ENCODE assay signal across 8 cellular contexts in genomic region chr10:3740157-3740871, GRCh38. TPM values are rescaled to one million over a fixed set of nuclear protein-coding genes. Genes with fewer than 3 reads are reported as not detected.
DNase-seq lines count a peak whose midpoint lies in the region; ATAC-seq, FAIRE-seq and TF ChIP-seq lines count a peak whose summit lies in the region.

No MANE protein-coding gene starts in this region.

- DNase-seq in NCI-H748 (lab: John Stamatoyannopoulos, UW; ENCODE audit: unreplicated experiment) (peak; percentile 8), NCI-H748 treated with DMSO at 0.1 percent for 48 hours (lab: John Stamatoyannopoulos, UW) (no peak), T-helper 17 cell (no peak), HepG2 (ENCODE audit: low spot score) (peak; percentile 98), G401 (ENCODE audit: low spot score) (no peak), NCI-H526 (lab: John Stamatoyannopoulos, UW) (no peak)

- ATAC-seq in HG02884 (IDR thresholded peaks at IDR 0.05; ENCODE audit: unreplicated experiment) (peak; percentile 65), T-helper 17 cell (peak; percentile 33), HepG2 (peak; percentile 97), HG02642 (IDR thresholded peaks at IDR 0.05; ENCODE audit: poor library complexity, unreplicated experiment) (no peak)

- H3K27ac ChIP-seq in HepG2 (ENCODE audit: extremely low read length, insufficient read depth, low read length): peak overlapping the region; percentile 67

- H3K9ac ChIP-seq in HepG2 (ENCODE audit: insufficient read depth, low read depth, low read length): peak overlapping the region; percentile 43; the same call in 1 of the 2 replicates

- CTCF ChIA-PET in HepG2 (lab: Yijun Ruan, JAX; ENCODE audit: low intra/inter-chr PET ratio, low total read pairs): no interaction called here

- peak; percentile 80 for FAIRE-seq in HepG2 (lab: Jason Lieb, UNC)

- in situ Hi-C loops in HepG2 (cut with HindIII; ENCODE audit: extremely low pct_ligation_motif_present, low pct_unique_long_range_greater_than_20kb): no loop called here
- in situ Hi-C loops in G401 (cut with HindIII; ENCODE audit: low sequenced_read_pairs): no loop called here

- H3K27me3 Mint-ChIP-seq in T-helper 17 cell: no peaks in the 10 kb centered on the region

- TF ChIP-seq RAD21 in HepG2 (CRISPR knock-in tag; IDR thresholded peaks at IDR 0.05): no peak

- no peaks in the 10 kb centered on the region for H3K27me3 ChIP-seq in HepG2 (ENCODE audit: control insufficient read depth in 1 of 2, insufficient read depth in 2 of 2, low read length in 2 of 2)

- no peak for TF ChIP-seq CTCF in HepG2 (CRISPR knock-in tag; IDR thresholded peaks at IDR 0.05)

- TF ChIP-seq EP300 in HepG2 (IDR thresholded peaks at IDR 0.05; ENCODE audit: low read depth in 2 of 2, low read length in 2 of 2) (peak; percentile 11 to 91; a peak in 2 of 4 replicates), HepG2 (CRISPR knock-in tag; IDR thresholded peaks at IDR 0.05; ENCODE audit: borderline replicate concordance) (peak; percentile 92; the same call in 1 of the 2 replicates)

- H4K20me1 ChIP-seq in HepG2 (ENCODE audit: insufficient read depth, low read length): no peaks in the 10 kb centered on the region

- H3K4me1 ChIP-seq in HepG2 (ENCODE audit: insufficient read depth, low read length): peaks cover 65% of the 10 kb centered on the region

- POLR2A ChIA-PET in HepG2 (lab: Yijun Ruan, JAX): interaction anchor here (0.7 to 3.3 kb wide), 6 partner anchors 10 to 149 kb away, joined by 3 to 30 read pairs (median 4); partner anchors contain the start of gene KLF6

- BruUV-seq in HepG2 (replicated peaks; lab: Mats Ljungman, UMichigan): TSS peak; percentile 67

- WGBS in HepG2 (ENCODE audit: low lambda C conversion rate): 15% methylated on average over 5 of the region's 5 CpGs

- H3K36me3 ChIP-seq in HepG2 (replicated peaks in 1 of 2; ENCODE audit: control insufficient read depth in 1 of 2, insufficient read depth in 2 of 2, low read length in 2 of 2): no peaks in the 10 kb centered on the region

- no peak overlapping the region for H3K27ac Mint-ChIP-seq in T-helper 17 cell

- H3K4me2 ChIP-seq in HepG2 (ENCODE audit: low read depth, low read length): peak overlapping the region; percentile 54

- H3K9me3 ChIP-seq in T-helper 17 cell (ENCODE audit: control insufficient read depth, low read length, poor library complexity, severe bottlenecking) (no peaks in the 10 kb centered on the region), HepG2 (ENCODE audit: low read length) (no peaks in the 10 kb centered on the region)

- no peaks in the 10 kb centered on the region for H3K79me2 ChIP-seq in HepG2 (ENCODE audit: insufficient read depth, low read length)

- intact Hi-C loops in HepG2 (cut with micrococcal nuclease; ENCODE audit: unreplicated experiment): no loop called here

- no peak overlapping the region for H2AFZ ChIP-seq in HepG2 (ENCODE audit: low read length)

- H3K4me3 Mint-ChIP-seq in T-helper 17 cell: peak overlapping the region; percentile 36

- no peaks in the 10 kb centered on the region for H3K36me3 Mint-ChIP-seq in T-helper 17 cell (ENCODE audit: low read depth)

- no peak for TF ChIP-seq POLR2A in HepG2 (IDR thresholded peaks at IDR 0.05; ENCODE audit: insufficient read depth in 1 of 2, low read depth in 2 of 2, low read length in 2 of 2)

- H3K4me3 ChIP-seq in HepG2 (replicated peaks in 1 of 3; ENCODE audit: insufficient read depth in 1 of 3, low read depth in 2 of 3, low read length in 3 of 3): no peak overlapping the region

- H3K4me1 Mint-ChIP-seq in T-helper 17 cell: peaks cover 24% of the 10 kb centered on the region

TF ChIP-seq in HepG2, 621 proteins besides CTCF, POLR2A, EP300 and RAD21 (continues in another document):
- TF ChIP-seq ZFX (CRISPR knock-in tag; IDR thresholded peaks at IDR 0.05; ENCODE audit: low read depth) (no peak), ERF (CRISPR knock-in tag; IDR thresholded peaks at IDR 0.05) (peak; percentile 63; the same call in 1 of the 2 replicates), STAG1 (CRISPR knock-in tag; IDR thresholded peaks at IDR 0.05) (peak; percentile 30), PHB2 (IDR thresholded peaks at IDR 0.05; ENCODE audit: partially characterized antibody) (no peak), JUNB (CRISPR knock-in tag; IDR thresholded peaks at IDR 0.05; ENCODE audit: borderline replicate concordance) (peak; percentile 33; the same call in 1 of the 2 replicates), ZKSCAN8 (CRISPR knock-in tag; IDR thresholded peaks at IDR 0.05; ENCODE audit: borderline replicate concordance) (peak; percentile 76; the same call in 1 of the 2 replicates), ZNF816 (CRISPR knock-in tag; IDR thresholded peaks at IDR 0.05; ENCODE audit: borderline replicate concordance) (no peak), HDAC6 (IDR thresholded peaks at IDR 0.05; ENCODE audit: low read depth, low read length) (no peak), ZNF350 (CRISPR knock-in tag; IDR thresholded peaks at IDR 0.05; ENCODE audit: borderline replicate concordance, low read depth) (no peak), KDM2A (CRISPR knock-in tag; IDR thresholded peaks at IDR 0.05; ENCODE audit: borderline replicate concordance, low read depth) (no peak), FLYWCH1 (CRISPR knock-in tag; IDR thresholded peaks at IDR 0.05) (no peak), ZNF550 (CRISPR knock-in tag; IDR thresholded peaks at IDR 0.05; ENCODE audit: borderline replicate concordance) (no peak), BCLAF1 (IDR thresholded peaks at IDR 0.05) (no peak)
- TF ChIP-seq, protein P1, sequence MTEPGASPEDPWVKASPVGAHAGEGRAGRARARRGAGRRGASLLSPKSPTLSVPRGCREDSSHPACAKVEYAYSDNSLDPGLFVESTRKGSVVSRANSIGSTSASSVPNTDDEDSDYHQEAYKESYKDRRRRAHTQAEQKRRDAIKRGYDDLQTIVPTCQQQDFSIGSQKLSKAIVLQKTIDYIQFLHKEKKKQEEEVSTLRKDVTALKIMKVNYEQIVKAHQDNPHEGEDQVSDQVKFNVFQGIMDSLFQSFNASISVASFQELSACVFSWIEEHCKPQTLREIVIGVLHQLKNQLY (CRISPR knock-in tag; IDR thresholded peaks at IDR 0.05): 0 out of 2 replicates have a peak, but pooled peaks have one; percentile 55
- TF ChIP-seq, protein P2, sequence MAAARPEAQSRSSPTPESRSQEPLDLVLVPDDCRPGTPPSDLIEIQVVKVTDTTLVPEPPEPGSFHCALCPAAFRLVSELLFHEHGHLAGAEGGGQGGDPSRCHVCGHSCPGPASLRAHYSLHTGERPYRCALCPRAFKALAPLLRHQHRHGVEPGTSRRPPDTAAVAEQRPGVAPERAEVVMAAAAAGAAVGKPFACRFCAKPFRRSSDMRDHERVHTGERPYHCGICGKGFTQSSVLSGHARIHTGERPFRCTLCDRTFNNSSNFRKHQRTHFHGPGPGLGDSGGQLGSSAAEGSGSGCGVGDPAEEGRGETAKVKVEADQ (CRISPR knock-in tag; IDR thresholded peaks at IDR 0.05; ENCODE audit: borderline replicate concordance): no peak

RNA-seq across cellular contexts. Expression of gene KLF6, which starts 44.7 kb away (rescaled TPM):
- 1,000 to 10,000 TPM; 1,918 to 2,317 TPM for total RNA-seq in T-helper 17 cell
- total RNA-seq in HepG2 (2016; rRNA removed; fragmentation: Illumina TruSeq; extraction: Trizol): 13.5 and 27.0 TPM in 2 replicates
- 17.4 and 21.1 TPM in 2 replicates for total RNA-seq in HepG2 (2016; cell fraction: cytosol; rRNA removed; fragmentation: Illumina TruSeq; extraction: Trizol; ENCODE audit: low read depth)
- total RNA-seq in HepG2 (2016; cell fraction: insoluble cytoplasmic fraction; rRNA removed; fragmentation: Illumina TruSeq; extraction: Trizol): 13.7 and 28.9 TPM in 2 replicates
- total RNA-seq in HepG2 (2016; cell fraction: membrane; rRNA removed; fragmentation: Illumina TruSeq; extraction: Trizol): 23.0 and 29.0 TPM in 2 replicates
- total RNA-seq in HepG2 (2016; cell fraction: nucleus; rRNA removed; fragmentation: Illumina TruSeq; extraction: Trizol): 106 and 113 TPM in 2 replicates
- 71.9 and 75.4 TPM in 2 replicates for polyA plus RNA-seq in HepG2 (2011; rRNA removed)
- polyA plus RNA-seq in HepG2 (2011; cell fraction: cytosol; rRNA removed): 35.6 and 36.3 TPM in 2 replicates
- polyA plus RNA-seq in HepG2 (2011; cell fraction: nucleus; rRNA removed): 201 and 233 TPM in 2 replicates
- 28.6 and 64.6 TPM in 2 replicates for polyA plus RNA-seq in HepG2 (2012)
- 2.8 and 3.6 TPM in 2 replicates for polyA plus RNA-seq in HepG2 (2016; cell fraction: cytosol; fragmentation: Illumina TruSeq; extraction: Trizol; ENCODE audit: low read depth)
- 25.4 and 29.8 TPM in 2 replicates for polyA plus RNA-seq in HepG2 (2016; cell fraction: insoluble cytoplasmic fraction; fragmentation: Illumina TruSeq; extraction: Trizol; ENCODE audit: low read depth)
- 11.0 and 14.7 TPM in 2 replicates for polyA plus RNA-seq in HepG2 (2016; cell fraction: membrane; fragmentation: Illumina TruSeq; extraction: Trizol; ENCODE audit: low read depth)
- polyA plus RNA-seq in HepG2 (2016; cell fraction: nucleus; fragmentation: Illumina TruSeq; extraction: Trizol; ENCODE audit: insufficient read depth, low read depth): 165 and 176 TPM in 2 replicates
- 46.3 and 318 TPM in 2 replicates for polyA minus RNA-seq in HepG2 (2011; rRNA and poly(A)+ RNA removed; ENCODE audit: low replicate concordance)
- polyA minus RNA-seq in HepG2 (2011; cell fraction: cytosol; rRNA and poly(A)+ RNA removed): 50.8 and 67.4 TPM in 2 replicates
- 544 and 615 TPM in 2 replicates for polyA minus RNA-seq in HepG2 (2011; cell fraction: nucleus; rRNA and poly(A)+ RNA removed)
- 25.8 and 35.8 TPM in 2 replicates for total RNA-seq in G401 (2014; rRNA removed; shearing (Covaris generic))

Comparison
In these comparisons a context has a peak if more than half of its experiments do, and no peak if none do; other contexts are left out.
1. DNase-seq: peak in NCI-H748 (single experiment) and HepG2 (single experiment); none in NCI-H748 treated with DMSO at 0.1 percent for 48 hours (single experiment), T-helper 17 cell (0 of 3), G401 (single experiment) and NCI-H526 (0 of 2).
2. RNA of gene KLF6, which starts 44.7 kb away (total RNA-seq): 1,918 to 2,317 TPM in T-helper 17 cell; 25.8 to 35.8 TPM in G401 and 13.5 to 113 TPM in HepG2; every median in the first group is over 10 times any median in the second.